In the genomic region with DNA sequence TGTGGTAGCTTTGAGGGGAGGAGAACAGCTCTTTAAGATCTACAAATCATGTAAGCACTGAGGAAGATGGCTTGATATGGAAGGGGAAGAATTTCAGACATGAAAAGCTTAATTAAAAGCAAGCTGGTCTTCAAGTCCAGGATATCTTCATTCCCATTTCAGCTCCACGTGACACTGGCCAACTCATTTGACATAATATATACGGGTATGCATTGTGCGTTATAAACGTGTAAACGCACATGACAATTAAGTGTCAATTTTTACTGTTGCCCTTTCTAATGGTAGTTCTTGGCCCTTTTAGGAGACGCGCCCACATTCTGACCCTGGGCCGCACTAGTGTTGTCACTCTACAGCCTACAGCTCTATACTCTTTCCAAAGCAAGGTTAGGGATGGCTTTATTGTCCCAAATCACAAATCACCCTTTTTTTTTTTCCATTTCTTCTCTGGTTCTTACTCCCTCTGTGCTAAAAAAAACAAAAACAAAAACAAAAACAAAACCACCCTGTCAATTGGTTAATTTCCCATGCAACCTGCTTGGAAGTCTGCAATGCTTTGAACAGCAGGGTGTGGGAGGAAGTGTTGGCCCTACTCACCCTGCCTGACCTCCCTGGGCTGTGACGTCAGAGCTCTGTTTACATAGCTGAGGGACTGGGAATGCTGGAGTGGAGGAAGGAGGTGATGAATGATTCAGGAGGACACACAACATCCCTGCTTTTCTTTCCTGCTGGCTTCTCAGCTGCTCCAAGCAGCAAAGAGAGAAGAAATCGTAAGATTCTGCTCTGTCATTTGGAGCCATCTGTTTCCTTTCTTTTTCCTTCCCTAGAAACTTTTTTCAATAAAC, we compare ENCODE assay signal across 1 cellular context.
TF ChIP-seq lines count a peak whose summit lies in the region.

No MANE protein-coding gene starts in this region.

TF ChIP-seq in HepG2, 621 proteins besides CTCF, POLR2A, EP300 and RAD21 (continued from another document and continues in another):
- TF ChIP-seq, protein P1, sequence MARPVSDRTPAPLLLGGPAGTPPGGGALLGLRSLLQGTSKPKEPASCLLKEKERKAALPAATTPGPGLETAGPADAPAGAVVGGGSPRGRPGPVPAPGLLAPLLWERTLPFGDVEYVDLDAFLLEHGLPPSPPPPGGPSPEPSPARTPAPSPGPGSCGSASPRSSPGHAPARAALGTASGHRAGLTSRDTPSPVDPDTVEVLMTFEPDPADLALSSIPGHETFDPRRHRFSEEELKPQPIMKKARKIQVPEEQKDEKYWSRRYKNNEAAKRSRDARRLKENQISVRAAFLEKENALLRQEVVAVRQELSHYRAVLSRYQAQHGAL (CRISPR knock-in tag; IDR thresholded peaks at IDR 0.05; ENCODE audit: not compliant biosample characterization): no peak
- TF ChIP-seq ZC3H13 (CRISPR knock-in tag; IDR thresholded peaks at IDR 0.05) (no peak), ZNF530 (CRISPR knock-in tag; IDR thresholded peaks at IDR 0.05; ENCODE audit: low read depth) (no peak), FOXK1 (CRISPR knock-in tag; IDR thresholded peaks at IDR 0.05; ENCODE audit: borderline replicate concordance, low read depth) (peak; percentile 62; the same call in 1 of the 2 replicates), SKI (IDR thresholded peaks at IDR 0.05; ENCODE audit: partially characterized antibody) (peak; percentile 39), MBNL3 (CRISPR knock-in tag; conservative IDR thresholded peaks at IDR 0.05) (no peak), ZNF598 (CRISPR knock-in tag; IDR thresholded peaks at IDR 0.05; ENCODE audit: borderline replicate concordance) (no peak), ZMAT3 (CRISPR knock-in tag; conservative IDR thresholded peaks at IDR 0.05) (no peak), EHMT2 (IDR thresholded peaks at IDR 0.05; ENCODE audit: borderline replicate concordance, low read depth, low read length) (no peak), ZSCAN20 (CRISPR knock-in tag; IDR thresholded peaks at IDR 0.05; ENCODE audit: borderline replicate concordance) (no peak), ZSCAN29 (CRISPR knock-in tag; conservative IDR thresholded peaks at IDR 0.05) (no peak), PITX1 (CRISPR knock-in tag; IDR thresholded peaks at IDR 0.05) (no peak), RBM22 (optimal IDR thresholded peaks at IDR 0.05; ENCODE audit: low read length) (no peak), ZNF326 (CRISPR knock-in tag; IDR thresholded peaks at IDR 0.05; ENCODE audit: borderline replicate concordance) (no peak), ZNF232 (CRISPR knock-in tag; IDR thresholded peaks at IDR 0.05; ENCODE audit: borderline replicate concordance) (no peak), ZNF451 (CRISPR knock-in tag; IDR thresholded peaks at IDR 0.05) (no peak), U2AF2 (IDR thresholded peaks at IDR 0.05; ENCODE audit: low read depth, low read length) (no peak), RFX1 (IDR thresholded peaks at IDR 0.05) (no peak), ZNF564 (CRISPR knock-in tag; IDR thresholded peaks at IDR 0.05) (no peak), SRSF9 (IDR thresholded peaks at IDR 0.05; ENCODE audit: borderline replicate concordance, insufficient read depth, low read depth, low read length, poor library complexity, severe bottlenecking) (no peak), NFKBIZ (CRISPR knock-in tag; IDR thresholded peaks at IDR 0.05) (no peak), TEAD3 (CRISPR knock-in tag; optimal IDR thresholded peaks at IDR 0.05; ENCODE audit: borderline replicate concordance) (peak; percentile 83), SSRP1 (CRISPR knock-in tag; IDR thresholded peaks at IDR 0.05) (no peak)
- TF ChIP-seq, protein P2, sequence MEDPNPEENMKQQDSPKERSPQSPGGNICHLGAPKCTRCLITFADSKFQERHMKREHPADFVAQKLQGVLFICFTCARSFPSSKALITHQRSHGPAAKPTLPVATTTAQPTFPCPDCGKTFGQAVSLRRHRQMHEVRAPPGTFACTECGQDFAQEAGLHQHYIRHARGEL (CRISPR knock-in tag; IDR thresholded peaks at IDR 0.05): no peak
- TF ChIP-seq, protein P3, sequence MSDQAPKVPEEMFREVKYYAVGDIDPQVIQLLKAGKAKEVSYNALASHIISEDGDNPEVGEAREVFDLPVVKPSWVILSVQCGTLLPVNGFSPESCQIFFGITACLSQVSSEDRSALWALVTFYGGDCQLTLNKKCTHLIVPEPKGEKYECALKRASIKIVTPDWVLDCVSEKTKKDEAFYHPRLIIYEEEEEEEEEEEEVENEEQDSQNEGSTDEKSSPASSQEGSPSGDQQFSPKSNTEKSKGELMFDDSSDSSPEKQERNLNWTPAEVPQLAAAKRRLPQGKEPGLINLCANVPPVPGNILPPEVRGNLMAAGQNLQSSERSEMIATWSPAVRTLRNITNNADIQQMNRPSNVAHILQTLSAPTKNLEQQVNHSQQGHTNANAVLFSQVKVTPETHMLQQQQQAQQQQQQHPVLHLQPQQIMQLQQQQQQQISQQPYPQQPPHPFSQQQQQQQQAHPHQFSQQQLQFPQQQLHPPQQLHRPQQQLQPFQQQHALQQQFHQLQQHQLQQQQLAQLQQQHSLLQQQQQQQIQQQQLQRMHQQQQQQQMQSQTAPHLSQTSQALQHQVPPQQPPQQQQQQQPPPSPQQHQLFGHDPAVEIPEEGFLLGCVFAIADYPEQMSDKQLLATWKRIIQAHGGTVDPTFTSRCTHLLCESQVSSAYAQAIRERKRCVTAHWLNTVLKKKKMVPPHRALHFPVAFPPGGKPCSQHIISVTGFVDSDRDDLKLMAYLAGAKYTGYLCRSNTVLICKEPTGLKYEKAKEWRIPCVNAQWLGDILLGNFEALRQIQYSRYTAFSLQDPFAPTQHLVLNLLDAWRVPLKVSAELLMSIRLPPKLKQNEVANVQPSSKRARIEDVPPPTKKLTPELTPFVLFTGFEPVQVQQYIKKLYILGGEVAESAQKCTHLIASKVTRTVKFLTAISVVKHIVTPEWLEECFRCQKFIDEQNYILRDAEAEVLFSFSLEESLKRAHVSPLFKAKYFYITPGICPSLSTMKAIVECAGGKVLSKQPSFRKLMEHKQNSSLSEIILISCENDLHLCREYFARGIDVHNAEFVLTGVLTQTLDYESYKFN (CRISPR knock-in tag; conservative IDR thresholded peaks at IDR 0.05): peak; percentile 37; the same call in 1 of the 2 replicates
- TF ChIP-seq, protein P4, sequence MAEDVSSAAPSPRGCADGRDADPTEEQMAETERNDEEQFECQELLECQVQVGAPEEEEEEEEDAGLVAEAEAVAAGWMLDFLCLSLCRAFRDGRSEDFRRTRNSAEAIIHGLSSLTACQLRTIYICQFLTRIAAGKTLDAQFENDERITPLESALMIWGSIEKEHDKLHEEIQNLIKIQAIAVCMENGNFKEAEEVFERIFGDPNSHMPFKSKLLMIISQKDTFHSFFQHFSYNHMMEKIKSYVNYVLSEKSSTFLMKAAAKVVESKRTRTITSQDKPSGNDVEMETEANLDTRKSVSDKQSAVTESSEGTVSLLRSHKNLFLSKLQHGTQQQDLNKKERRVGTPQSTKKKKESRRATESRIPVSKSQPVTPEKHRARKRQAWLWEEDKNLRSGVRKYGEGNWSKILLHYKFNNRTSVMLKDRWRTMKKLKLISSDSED (CRISPR knock-in tag; IDR thresholded peaks at IDR 0.05): no peak
- TF ChIP-seq, protein P5, sequence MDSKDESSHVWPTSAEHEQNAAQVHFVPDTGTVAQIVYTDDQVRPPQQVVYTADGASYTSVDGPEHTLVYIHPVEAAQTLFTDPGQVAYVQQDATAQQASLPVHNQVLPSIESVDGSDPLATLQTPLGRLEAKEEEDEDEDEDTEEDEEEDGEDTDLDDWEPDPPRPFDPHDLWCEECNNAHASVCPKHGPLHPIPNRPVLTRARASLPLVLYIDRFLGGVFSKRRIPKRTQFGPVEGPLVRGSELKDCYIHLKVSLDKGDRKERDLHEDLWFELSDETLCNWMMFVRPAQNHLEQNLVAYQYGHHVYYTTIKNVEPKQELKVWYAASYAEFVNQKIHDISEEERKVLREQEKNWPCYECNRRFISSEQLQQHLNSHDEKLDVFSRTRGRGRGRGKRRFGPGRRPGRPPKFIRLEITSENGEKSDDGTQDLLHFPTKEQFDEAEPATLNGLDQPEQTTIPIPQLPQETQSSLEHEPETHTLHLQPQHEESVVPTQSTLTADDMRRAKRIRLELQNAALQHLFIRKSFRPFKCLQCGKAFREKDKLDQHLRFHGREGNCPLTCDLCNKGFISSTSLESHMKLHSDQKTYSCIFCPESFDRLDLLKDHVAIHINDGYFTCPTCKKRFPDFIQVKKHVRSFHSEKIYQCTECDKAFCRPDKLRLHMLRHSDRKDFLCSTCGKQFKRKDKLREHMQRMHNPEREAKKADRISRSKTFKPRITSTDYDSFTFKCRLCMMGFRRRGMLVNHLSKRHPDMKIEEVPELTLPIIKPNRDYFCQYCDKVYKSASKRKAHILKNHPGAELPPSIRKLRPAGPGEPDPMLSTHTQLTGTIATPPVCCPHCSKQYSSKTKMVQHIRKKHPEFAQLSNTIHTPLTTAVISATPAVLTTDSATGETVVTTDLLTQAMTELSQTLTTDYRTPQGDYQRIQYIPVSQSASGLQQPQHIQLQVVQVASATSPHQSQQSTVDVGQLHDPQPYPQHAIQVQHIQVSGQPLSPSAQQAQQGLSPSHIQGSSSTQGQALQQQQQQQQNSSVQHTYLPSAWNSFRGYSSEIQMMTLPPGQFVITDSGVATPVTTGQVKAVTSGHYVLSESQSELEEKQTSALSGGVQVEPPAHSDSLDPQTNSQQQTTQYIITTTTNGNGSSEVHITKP (CRISPR knock-in tag; IDR thresholded peaks at IDR 0.05; ENCODE audit: low read depth): no peak
- TF ChIP-seq, protein P6, sequence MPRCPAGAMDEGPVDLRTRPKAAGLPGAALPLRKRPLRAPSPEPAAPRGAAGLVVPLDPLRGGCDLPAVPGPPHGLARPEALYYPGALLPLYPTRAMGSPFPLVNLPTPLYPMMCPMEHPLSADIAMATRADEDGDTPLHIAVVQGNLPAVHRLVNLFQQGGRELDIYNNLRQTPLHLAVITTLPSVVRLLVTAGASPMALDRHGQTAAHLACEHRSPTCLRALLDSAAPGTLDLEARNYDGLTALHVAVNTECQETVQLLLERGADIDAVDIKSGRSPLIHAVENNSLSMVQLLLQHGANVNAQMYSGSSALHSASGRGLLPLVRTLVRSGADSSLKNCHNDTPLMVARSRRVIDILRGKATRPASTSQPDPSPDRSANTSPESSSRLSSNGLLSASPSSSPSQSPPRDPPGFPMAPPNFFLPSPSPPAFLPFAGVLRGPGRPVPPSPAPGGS (CRISPR knock-in tag; IDR thresholded peaks at IDR 0.05): no peak
- TF ChIP-seq, protein P7, sequence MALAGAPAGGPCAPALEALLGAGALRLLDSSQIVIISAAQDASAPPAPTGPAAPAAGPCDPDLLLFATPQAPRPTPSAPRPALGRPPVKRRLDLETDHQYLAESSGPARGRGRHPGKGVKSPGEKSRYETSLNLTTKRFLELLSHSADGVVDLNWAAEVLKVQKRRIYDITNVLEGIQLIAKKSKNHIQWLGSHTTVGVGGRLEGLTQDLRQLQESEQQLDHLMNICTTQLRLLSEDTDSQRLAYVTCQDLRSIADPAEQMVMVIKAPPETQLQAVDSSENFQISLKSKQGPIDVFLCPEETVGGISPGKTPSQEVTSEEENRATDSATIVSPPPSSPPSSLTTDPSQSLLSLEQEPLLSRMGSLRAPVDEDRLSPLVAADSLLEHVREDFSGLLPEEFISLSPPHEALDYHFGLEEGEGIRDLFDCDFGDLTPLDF (CRISPR knock-in tag; IDR thresholded peaks at IDR 0.05): no peak
- TF ChIP-seq, protein P8, sequence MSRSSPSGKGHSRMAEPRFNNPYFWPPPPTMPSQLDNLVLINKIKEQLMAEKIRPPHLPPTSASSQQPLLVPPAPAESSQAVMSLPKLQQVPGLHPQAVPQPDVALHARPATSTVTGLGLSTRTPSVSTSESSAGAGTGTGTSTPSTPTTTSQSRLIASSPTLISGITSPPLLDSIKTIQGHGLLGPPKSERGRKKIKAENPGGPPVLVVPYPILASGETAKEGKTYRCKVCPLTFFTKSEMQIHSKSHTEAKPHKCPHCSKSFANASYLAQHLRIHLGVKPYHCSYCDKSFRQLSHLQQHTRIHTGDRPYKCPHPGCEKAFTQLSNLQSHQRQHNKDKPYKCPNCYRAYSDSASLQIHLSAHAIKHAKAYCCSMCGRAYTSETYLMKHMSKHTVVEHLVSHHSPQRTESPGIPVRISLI (CRISPR knock-in tag; IDR thresholded peaks at IDR 0.05; ENCODE audit: borderline replicate concordance): no peak
- TF ChIP-seq, protein P9, sequence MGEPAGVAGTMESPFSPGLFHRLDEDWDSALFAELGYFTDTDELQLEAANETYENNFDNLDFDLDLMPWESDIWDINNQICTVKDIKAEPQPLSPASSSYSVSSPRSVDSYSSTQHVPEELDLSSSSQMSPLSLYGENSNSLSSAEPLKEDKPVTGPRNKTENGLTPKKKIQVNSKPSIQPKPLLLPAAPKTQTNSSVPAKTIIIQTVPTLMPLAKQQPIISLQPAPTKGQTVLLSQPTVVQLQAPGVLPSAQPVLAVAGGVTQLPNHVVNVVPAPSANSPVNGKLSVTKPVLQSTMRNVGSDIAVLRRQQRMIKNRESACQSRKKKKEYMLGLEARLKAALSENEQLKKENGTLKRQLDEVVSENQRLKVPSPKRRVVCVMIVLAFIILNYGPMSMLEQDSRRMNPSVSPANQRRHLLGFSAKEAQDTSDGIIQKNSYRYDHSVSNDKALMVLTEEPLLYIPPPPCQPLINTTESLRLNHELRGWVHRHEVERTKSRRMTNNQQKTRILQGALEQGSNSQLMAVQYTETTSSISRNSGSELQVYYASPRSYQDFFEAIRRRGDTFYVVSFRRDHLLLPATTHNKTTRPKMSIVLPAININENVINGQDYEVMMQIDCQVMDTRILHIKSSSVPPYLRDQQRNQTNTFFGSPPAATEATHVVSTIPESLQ (CRISPR knock-in tag; conservative IDR thresholded peaks at IDR 0.05): no peak
- TF ChIP-seq, protein P10, sequence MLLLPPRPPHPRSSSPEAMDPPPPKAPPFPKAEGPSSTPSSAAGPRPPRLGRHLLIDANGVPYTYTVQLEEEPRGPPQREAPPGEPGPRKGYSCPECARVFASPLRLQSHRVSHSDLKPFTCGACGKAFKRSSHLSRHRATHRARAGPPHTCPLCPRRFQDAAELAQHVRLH (CRISPR knock-in tag; IDR thresholded peaks at IDR 0.05; ENCODE audit: borderline replicate concordance, low read depth): no peak
- TF ChIP-seq, protein P11, sequence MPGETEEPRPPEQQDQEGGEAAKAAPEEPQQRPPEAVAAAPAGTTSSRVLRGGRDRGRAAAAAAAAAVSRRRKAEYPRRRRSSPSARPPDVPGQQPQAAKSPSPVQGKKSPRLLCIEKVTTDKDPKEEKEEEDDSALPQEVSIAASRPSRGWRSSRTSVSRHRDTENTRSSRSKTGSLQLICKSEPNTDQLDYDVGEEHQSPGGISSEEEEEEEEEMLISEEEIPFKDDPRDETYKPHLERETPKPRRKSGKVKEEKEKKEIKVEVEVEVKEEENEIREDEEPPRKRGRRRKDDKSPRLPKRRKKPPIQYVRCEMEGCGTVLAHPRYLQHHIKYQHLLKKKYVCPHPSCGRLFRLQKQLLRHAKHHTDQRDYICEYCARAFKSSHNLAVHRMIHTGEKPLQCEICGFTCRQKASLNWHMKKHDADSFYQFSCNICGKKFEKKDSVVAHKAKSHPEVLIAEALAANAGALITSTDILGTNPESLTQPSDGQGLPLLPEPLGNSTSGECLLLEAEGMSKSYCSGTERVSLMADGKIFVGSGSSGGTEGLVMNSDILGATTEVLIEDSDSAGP (CRISPR knock-in tag; IDR thresholded peaks at IDR 0.05; ENCODE audit: borderline replicate concordance): no peak
- TF ChIP-seq, protein P12, sequence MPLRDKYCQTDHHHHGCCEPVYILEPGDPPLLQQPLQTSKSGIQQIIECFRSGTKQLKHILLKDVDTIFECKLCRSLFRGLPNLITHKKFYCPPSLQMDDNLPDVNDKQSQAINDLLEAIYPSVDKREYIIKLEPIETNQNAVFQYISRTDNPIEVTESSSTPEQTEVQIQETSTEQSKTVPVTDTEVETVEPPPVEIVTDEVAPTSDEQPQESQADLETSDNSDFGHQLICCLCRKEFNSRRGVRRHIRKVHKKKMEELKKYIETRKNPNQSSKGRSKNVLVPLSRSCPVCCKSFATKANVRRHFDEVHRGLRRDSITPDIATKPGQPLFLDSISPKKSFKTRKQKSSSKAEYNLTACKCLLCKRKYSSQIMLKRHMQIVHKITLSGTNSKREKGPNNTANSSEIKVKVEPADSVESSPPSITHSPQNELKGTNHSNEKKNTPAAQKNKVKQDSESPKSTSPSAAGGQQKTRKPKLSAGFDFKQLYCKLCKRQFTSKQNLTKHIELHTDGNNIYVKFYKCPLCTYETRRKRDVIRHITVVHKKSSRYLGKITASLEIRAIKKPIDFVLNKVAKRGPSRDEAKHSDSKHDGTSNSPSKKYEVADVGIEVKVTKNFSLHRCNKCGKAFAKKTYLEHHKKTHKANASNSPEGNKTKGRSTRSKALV (CRISPR knock-in tag; IDR thresholded peaks at IDR 0.05): no peak
